2 cellular contexts compared by ENCODE assay signal in the genomic region with DNA sequence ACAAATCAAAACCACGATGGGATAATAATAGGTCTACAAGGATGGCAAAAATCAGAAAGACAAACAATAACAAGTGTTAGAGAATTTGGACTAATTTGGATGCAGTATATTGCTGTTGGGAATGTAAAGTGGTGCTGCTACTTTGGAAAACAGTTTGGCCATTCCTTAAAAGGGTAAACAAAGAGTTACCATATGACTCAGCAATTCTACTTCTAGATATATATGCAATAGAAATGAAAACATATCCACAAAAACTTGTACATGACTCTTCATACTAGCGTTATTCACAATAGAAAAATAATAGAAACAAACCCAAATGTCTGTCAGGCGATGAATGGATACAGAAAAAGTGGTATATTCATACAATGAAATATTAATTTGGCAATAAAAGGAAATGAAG.
TF ChIP-seq lines count a peak whose summit lies in the region.

No MANE protein-coding gene starts in this region.

TF ChIP-seq in IMR-90, 13 proteins besides CTCF, POLR2A, EP300 and RAD21:
- TF ChIP-seq MAFK (IDR thresholded peaks at IDR 0.05; ENCODE audit: low read depth, low read length) (peak; percentile 80), NFE2L2 (IDR thresholded peaks at IDR 0.05; ENCODE audit: low read depth, low read length) (peak; percentile 94), MXI1 (IDR thresholded peaks at IDR 0.05; ENCODE audit: borderline replicate concordance, low read depth, low read length) (no peak)

TF ChIP-seq in H1, 55 proteins besides CTCF, POLR2A, EP300 and RAD21:
- TF ChIP-seq SP4 (IDR thresholded peaks at IDR 0.05; ENCODE audit: low read length) (no peak), MAFK (IDR thresholded peaks at IDR 0.05; ENCODE audit: low read depth, low read length) (peak; percentile 45; the same call in 1 of the 2 replicates), BACH1 (IDR thresholded peaks at IDR 0.05; ENCODE audit: low read length) (0 out of 2 replicates have a peak, but pooled peaks have one; percentile 32), SIN3A (conservative IDR thresholded peaks at IDR 0.05 in 1 of 2, IDR thresholded peaks at IDR 0.05 in 1 of 2; ENCODE audit: low read depth in 1 of 2, low read length in 2 of 2) (no peak), TCF12 (IDR thresholded peaks at IDR 0.05; ENCODE audit: low read depth, low read length) (no peak), TAF7 (optimal IDR thresholded peaks at IDR 0.05; ENCODE audit: borderline replicate concordance, low read depth, low read length) (no peak), BRCA1 (IDR thresholded peaks at IDR 0.05; ENCODE audit: low read depth, low read length) (no peak)
